Comparison of ENCODE assay signal across 1 cellular context in genomic region chr3:52290596-52291507, GRCh38.
TF ChIP-seq lines count a peak whose summit lies in the region.

No MANE protein-coding gene starts in this region.

TF ChIP-seq in HepG2, 621 proteins besides CTCF, POLR2A, EP300 and RAD21 (continues in another document):
- TF ChIP-seq, protein P1, sequence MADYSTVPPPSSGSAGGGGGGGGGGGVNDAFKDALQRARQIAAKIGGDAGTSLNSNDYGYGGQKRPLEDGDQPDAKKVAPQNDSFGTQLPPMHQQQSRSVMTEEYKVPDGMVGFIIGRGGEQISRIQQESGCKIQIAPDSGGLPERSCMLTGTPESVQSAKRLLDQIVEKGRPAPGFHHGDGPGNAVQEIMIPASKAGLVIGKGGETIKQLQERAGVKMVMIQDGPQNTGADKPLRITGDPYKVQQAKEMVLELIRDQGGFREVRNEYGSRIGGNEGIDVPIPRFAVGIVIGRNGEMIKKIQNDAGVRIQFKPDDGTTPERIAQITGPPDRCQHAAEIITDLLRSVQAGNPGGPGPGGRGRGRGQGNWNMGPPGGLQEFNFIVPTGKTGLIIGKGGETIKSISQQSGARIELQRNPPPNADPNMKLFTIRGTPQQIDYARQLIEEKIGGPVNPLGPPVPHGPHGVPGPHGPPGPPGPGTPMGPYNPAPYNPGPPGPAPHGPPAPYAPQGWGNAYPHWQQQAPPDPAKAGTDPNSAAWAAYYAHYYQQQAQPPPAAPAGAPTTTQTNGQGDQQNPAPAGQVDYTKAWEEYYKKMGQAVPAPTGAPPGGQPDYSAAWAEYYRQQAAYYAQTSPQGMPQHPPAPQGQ (CRISPR knock-in tag; IDR thresholded peaks at IDR 0.05; ENCODE audit: borderline replicate concordance): no peak
- TF ChIP-seq SALL2 (CRISPR knock-in tag; IDR thresholded peaks at IDR 0.05) (0 out of 2 replicates have a peak, but pooled peaks have one; percentile 6), PRPF4 (IDR thresholded peaks at IDR 0.05; ENCODE audit: low read depth, low read length, poor library complexity, severe bottlenecking) (no peak), ZNF569 (CRISPR knock-in tag; IDR thresholded peaks at IDR 0.05; ENCODE audit: borderline replicate concordance) (no peak), ZNF530 (CRISPR knock-in tag; IDR thresholded peaks at IDR 0.05; ENCODE audit: low read depth) (no peak), ZNF564 (CRISPR knock-in tag; IDR thresholded peaks at IDR 0.05) (no peak), MAZ (IDR thresholded peaks at IDR 0.05; ENCODE audit: borderline replicate concordance, low read depth, low read length) (no peak), MAZ (CRISPR knock-in tag; IDR thresholded peaks at IDR 0.05; ENCODE audit: low read depth) (peak; percentile 42; the same call in 1 of the 2 replicates), RXRB (CRISPR knock-in tag; IDR thresholded peaks at IDR 0.05; ENCODE audit: borderline replicate concordance) (0 out of 2 replicates have a peak, but pooled peaks have one; percentile 0), ZNF292 (CRISPR knock-in tag; IDR thresholded peaks at IDR 0.05; ENCODE audit: borderline replicate concordance, low read depth) (0 out of 2 replicates have a peak, but pooled peaks have one; percentile 26), NFKB2 (CRISPR knock-in tag; IDR thresholded peaks at IDR 0.05; ENCODE audit: borderline replicate concordance) (0 out of 2 replicates have a peak, but pooled peaks have one; percentile 19), ZNF672 (CRISPR knock-in tag; IDR thresholded peaks at IDR 0.05) (0 out of 2 replicates have a peak, but pooled peaks have one; percentile 38), CEBPB (IDR thresholded peaks at IDR 0.05; ENCODE audit: borderline replicate concordance, low read depth, low read length) (no peak), ZBTB3 (CRISPR knock-in tag; IDR thresholded peaks at IDR 0.05; ENCODE audit: borderline replicate concordance, low read depth) (0 out of 2 replicates have a peak, but pooled peaks have one; percentile 5), E2F2 (CRISPR knock-in tag; IDR thresholded peaks at IDR 0.05; ENCODE audit: borderline replicate concordance) (no peak), ZSCAN31 (CRISPR knock-in tag; IDR thresholded peaks at IDR 0.05; ENCODE audit: low read depth) (0 out of 2 replicates have a peak, but pooled peaks have one; percentile 31), ZNF10 (CRISPR knock-in tag; IDR thresholded peaks at IDR 0.05; ENCODE audit: borderline replicate concordance, low read depth) (no peak), ZNF724P (CRISPR knock-in tag; IDR thresholded peaks at IDR 0.05; ENCODE audit: borderline replicate concordance) (0 out of 2 replicates have a peak, but pooled peaks have one; percentile 3), ZNF770 (CRISPR knock-in tag; IDR thresholded peaks at IDR 0.05) (no peak; the same call in 1 of the 2 replicates), ZNF609 (CRISPR knock-in tag; IDR thresholded peaks at IDR 0.05; ENCODE audit: borderline replicate concordance) (peak; percentile 16), ESRRA (CRISPR knock-in tag; IDR thresholded peaks at IDR 0.05; ENCODE audit: low read depth) (0 out of 2 replicates have a peak, but pooled peaks have one; percentile 23), KMT2A (CRISPR knock-in tag; IDR thresholded peaks at IDR 0.05) (0 out of 2 replicates have a peak, but pooled peaks have one; percentile 20), STAT5B (CRISPR knock-in tag; IDR thresholded peaks at IDR 0.05) (no peak), ZNF383 (CRISPR knock-in tag; IDR thresholded peaks at IDR 0.05; ENCODE audit: borderline replicate concordance) (no peak), SNAPC2 (CRISPR knock-in tag; IDR thresholded peaks at IDR 0.05) (0 out of 2 replicates have a peak, but pooled peaks have one; percentile 23), ZNF776 (CRISPR knock-in tag; IDR thresholded peaks at IDR 0.05) (peak; percentile 14; the same call in 1 of the 2 replicates), HOXA9 (CRISPR knock-in tag; IDR thresholded peaks at IDR 0.05; ENCODE audit: borderline replicate concordance) (0 out of 2 replicates have a peak, but pooled peaks have one; percentile 31), SKIL (CRISPR knock-in tag; IDR thresholded peaks at IDR 0.05; ENCODE audit: borderline replicate concordance) (0 out of 2 replicates have a peak, but pooled peaks have one; percentile 11), NONO (IDR thresholded peaks at IDR 0.05) (no peak), NONO (CRISPR knock-in tag; conservative IDR thresholded peaks at IDR 0.05) (peak; percentile 18; the same call in 1 of the 2 replicates), ZFYVE20 (CRISPR knock-in tag; IDR thresholded peaks at IDR 0.05; ENCODE audit: borderline replicate concordance, low read depth) (0 out of 2 replicates have a peak, but pooled peaks have one; percentile 8), DZIP1 (CRISPR knock-in tag; IDR thresholded peaks at IDR 0.05) (0 out of 2 replicates have a peak, but pooled peaks have one; percentile 36), ZC3H13 (CRISPR knock-in tag; IDR thresholded peaks at IDR 0.05) (peak; percentile 79), ZFP41 (CRISPR knock-in tag; IDR thresholded peaks at IDR 0.05; ENCODE audit: borderline replicate concordance) (0 out of 2 replicates have a peak, but pooled peaks have one; percentile 4), MZF1 (CRISPR knock-in tag; IDR thresholded peaks at IDR 0.05; ENCODE audit: borderline replicate concordance) (0 out of 2 replicates have a peak, but pooled peaks have one; percentile 10), ZNF441 (CRISPR knock-in tag; IDR thresholded peaks at IDR 0.05; ENCODE audit: borderline replicate concordance) (0 out of 2 replicates have a peak, but pooled peaks have one; percentile 11), GTF3A (CRISPR knock-in tag; conservative IDR thresholded peaks at IDR 0.05) (no peak), ZNF746 (CRISPR knock-in tag; IDR thresholded peaks at IDR 0.05) (no peak), ZNF260 (CRISPR knock-in tag; IDR thresholded peaks at IDR 0.05; ENCODE audit: borderline replicate concordance, low read depth) (0 out of 2 replicates have a peak, but pooled peaks have one; percentile 58), NFE2L1 (CRISPR knock-in tag; IDR thresholded peaks at IDR 0.05; ENCODE audit: borderline replicate concordance) (0 out of 2 replicates have a peak, but pooled peaks have one; percentile 8), ZNF263 (CRISPR knock-in tag; IDR thresholded peaks at IDR 0.05) (peak; percentile 80)
- TF ChIP-seq, protein P2, sequence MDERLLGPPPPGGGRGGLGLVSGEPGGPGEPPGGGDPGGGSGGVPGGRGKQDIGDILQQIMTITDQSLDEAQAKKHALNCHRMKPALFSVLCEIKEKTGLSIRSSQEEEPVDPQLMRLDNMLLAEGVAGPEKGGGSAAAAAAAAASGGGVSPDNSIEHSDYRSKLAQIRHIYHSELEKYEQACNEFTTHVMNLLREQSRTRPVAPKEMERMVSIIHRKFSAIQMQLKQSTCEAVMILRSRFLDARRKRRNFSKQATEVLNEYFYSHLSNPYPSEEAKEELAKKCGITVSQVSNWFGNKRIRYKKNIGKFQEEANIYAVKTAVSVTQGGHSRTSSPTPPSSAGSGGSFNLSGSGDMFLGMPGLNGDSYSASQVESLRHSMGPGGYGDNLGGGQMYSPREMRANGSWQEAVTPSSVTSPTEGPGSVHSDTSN (CRISPR knock-in tag; IDR thresholded peaks at IDR 0.05): no peak
- TF ChIP-seq, protein P3, sequence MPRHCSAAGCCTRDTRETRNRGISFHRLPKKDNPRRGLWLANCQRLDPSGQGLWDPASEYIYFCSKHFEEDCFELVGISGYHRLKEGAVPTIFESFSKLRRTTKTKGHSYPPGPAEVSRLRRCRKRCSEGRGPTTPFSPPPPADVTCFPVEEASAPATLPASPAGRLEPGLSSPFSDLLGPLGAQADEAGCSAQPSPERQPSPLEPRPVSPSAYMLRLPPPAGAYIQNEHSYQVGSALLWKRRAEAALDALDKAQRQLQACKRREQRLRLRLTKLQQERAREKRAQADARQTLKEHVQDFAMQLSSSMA (CRISPR knock-in tag; IDR thresholded peaks at IDR 0.05): no peak
- TF ChIP-seq, protein P4, sequence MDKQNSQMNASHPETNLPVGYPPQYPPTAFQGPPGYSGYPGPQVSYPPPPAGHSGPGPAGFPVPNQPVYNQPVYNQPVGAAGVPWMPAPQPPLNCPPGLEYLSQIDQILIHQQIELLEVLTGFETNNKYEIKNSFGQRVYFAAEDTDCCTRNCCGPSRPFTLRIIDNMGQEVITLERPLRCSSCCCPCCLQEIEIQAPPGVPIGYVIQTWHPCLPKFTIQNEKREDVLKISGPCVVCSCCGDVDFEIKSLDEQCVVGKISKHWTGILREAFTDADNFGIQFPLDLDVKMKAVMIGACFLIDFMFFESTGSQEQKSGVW (CRISPR knock-in tag; IDR thresholded peaks at IDR 0.05; ENCODE audit: borderline replicate concordance): no peak
